ENCODE assay signal across 8 cellular contexts in genomic region chr3:156382458-156383346, GRCh38.
DNase-seq lines count a peak whose midpoint lies in the region; ATAC-seq and TF ChIP-seq lines count a peak whose summit lies in the region.

No MANE protein-coding gene starts in this region.

- DNase-seq in SKM-1 treated with dmso at 0.1 percent for 144 hours (lab: John Stamatoyannopoulos, UW; ENCODE audit: unreplicated experiment) = peak; percentile 32
- DNase-seq in foreskin melanocyte = peak; percentile 23

- peaks cover 10% of the 10 kb centered on the region for H3K4me1 ChIP-seq in stomach smooth muscle (ENCODE audit: control insufficient read depth, insufficient read depth, low read length)

- ATAC-seq in HG03460 (IDR thresholded peaks at IDR 0.05; ENCODE audit: unreplicated experiment) = peak; percentile 60
- no peak for ATAC-seq in GM19035 (IDR thresholded peaks at IDR 0.05; ENCODE audit: unreplicated experiment)
- ATAC-seq in HG02623 (IDR thresholded peaks at IDR 0.05; ENCODE audit: unreplicated experiment) = no peak

- TF ChIP-seq CTCF in C4-2B (conservative IDR thresholded peaks at IDR 0.05) = peak; percentile 90
- TF ChIP-seq CTCF in GM12875 (IDR thresholded peaks at IDR 0.05; ENCODE audit: borderline replicate concordance, insufficient read depth, low read depth, low read length) = peak; percentile 81

- H3K27ac ChIP-seq in C4-2B = no peak overlapping the region
- H3K27ac ChIP-seq in stomach smooth muscle (ENCODE audit: low read length) = peak overlapping the region; percentile 31

- no peaks in the 10 kb centered on the region for H3K9me3 ChIP-seq in stomach smooth muscle (ENCODE audit: control insufficient read depth in 2 of 2, low read length in 2 of 2)

- H3K9ac ChIP-seq in stomach smooth muscle (ENCODE audit: low read length in 2 of 2) = no peak overlapping the region

- H3K36me3 ChIP-seq in stomach smooth muscle (ENCODE audit: control insufficient read depth in 2 of 2, insufficient read depth in 2 of 2, low read length in 2 of 2) = no peaks in the 10 kb centered on the region

- no peak overlapping the region for H3K4me3 ChIP-seq in GM12875 (ENCODE audit: low read depth, low read length)
- H3K4me3 ChIP-seq in stomach smooth muscle (ENCODE audit: low read length in 2 of 2) = no peak overlapping the region

- H3K27me3 ChIP-seq in stomach smooth muscle (ENCODE audit: control insufficient read depth in 1 of 2, insufficient read depth in 2 of 2, low read length in 2 of 2) = no peaks in the 10 kb centered on the region
